ENCODE assay signal across 8 cellular contexts in the genomic region with DNA sequence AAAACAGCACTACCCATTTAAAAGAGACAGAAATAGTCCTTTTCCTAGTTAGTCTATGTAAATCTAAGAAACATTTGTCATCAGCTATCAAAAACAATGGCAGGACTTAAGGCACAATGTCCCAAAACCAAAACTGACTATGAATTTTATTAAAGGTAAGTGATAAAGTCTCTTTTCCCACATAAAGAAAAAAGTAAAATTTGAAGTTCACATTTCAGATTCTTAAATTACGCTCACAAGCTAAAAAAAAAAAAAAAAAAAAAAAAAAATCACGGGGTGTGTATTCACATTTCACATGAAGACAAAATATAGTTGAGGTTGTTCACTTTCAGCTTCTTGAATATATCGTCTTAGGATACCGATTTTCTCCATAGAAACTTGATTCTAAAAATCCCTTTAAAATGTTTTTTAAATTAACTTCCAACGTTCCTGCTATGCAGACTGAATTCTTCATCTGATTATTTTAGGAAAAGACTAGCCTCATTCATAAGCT. TPM values are rescaled to one million over a fixed set of nuclear protein-coding genes. Genes with fewer than 3 reads are reported as not detected.
DNase-seq lines count a peak whose midpoint lies in the region; ATAC-seq, FAIRE-seq and TF ChIP-seq lines count a peak whose summit lies in the region.

No MANE protein-coding gene starts in this region.

- TF ChIP-seq CTCF in Caco-2 (IDR thresholded peaks at IDR 0.05; ENCODE audit: insufficient read depth in 1 of 2, low read depth in 1 of 2, low read length in 1 of 2, severe bottlenecking in 1 of 2, unreplicated experiment in 1 of 2) (no peak), Panc1 (IDR thresholded peaks at IDR 0.05) (no peak), pancreas (IDR thresholded peaks at IDR 0.05) (no peak)

- no peaks in the 10 kb centered on the region for H3K9me3 ChIP-seq in Caco-2
- no peaks in the 10 kb centered on the region for H3K9me3 ChIP-seq in Panc1 (ENCODE audit: control insufficient read depth, insufficient read depth, low read depth, low read length)
- H3K9me3 ChIP-seq in pancreas, result no peaks in the 10 kb centered on the region

- H3K4me1 ChIP-seq in Caco-2 (peaks cover 16% of the 10 kb centered on the region; the same call in 1 of the 2 replicates), Panc1 (ENCODE audit: control insufficient read depth, insufficient read depth, low read length) (peaks cover 14% of the 10 kb centered on the region), pancreas (peaks cover 0 to 22% (median 8%) of the 10 kb centered on the region in 3 donors)

- no peaks in the 10 kb centered on the region for H3K27me3 ChIP-seq in Caco-2 (replicated peaks; ENCODE audit: control insufficient read depth, insufficient read depth, low read length)
- no peaks in the 10 kb centered on the region for H3K27me3 ChIP-seq in Panc1 (ENCODE audit: control insufficient read depth, insufficient read depth, low read length)
- no peaks in the 10 kb centered on the region for H3K27me3 ChIP-seq in pancreas

- peaks cover 14% of the 10 kb centered on the region for H3K4me1 Mint-ChIP-seq in Caco-2 (ENCODE audit: low read depth, unreplicated experiment)

- POLR2A ChIA-PET in Caco-2 (lab: Charles Lee) (interaction anchor here (0.6 to 0.7 kb wide), 7 partner anchors 16 to 740 kb away, joined by 3 to 8 read pairs (median 6); no protein-coding TSS in a partner anchor), Panc1 (lab: Charles Lee) (interaction anchor here (0.5 to 2.9 kb wide), 9 partner anchors 12 to 726 kb away, joined by 3 to 16 read pairs (median 9); a partner anchor contains a TSS)

- peaks cover 29% of the 10 kb centered on the region for H3K36me3 Mint-ChIP-seq in Caco-2 (ENCODE audit: insufficient read depth, unreplicated experiment)

- CTCF ChIA-PET in Caco-2 (lab: Charles Lee) (interaction anchor here (0.5 to 2.7 kb wide), 5 partner anchors 8 to 432 kb away, joined by 3 to 22 read pairs (median 5); a partner anchor contains a TSS), Panc1 (lab: Charles Lee) (interaction anchor here (0.6 to 1.2 kb wide), 2 partner anchors 17 to 185 kb away, joined by 3 to 15 read pairs; no protein-coding TSS in a partner anchor)

- H3K4me3 ChIP-seq in Caco-2 (ENCODE audit: low read depth, low read length) (peak overlapping the region; percentile 70), Panc1 (ENCODE audit: low read depth in 2 of 2, low read length in 2 of 2) (peak overlapping the region; percentile 64 to 87), pancreas (peak overlapping the region; percentile 42 to 80 (median 68))

- 5 to 6% methylated on average over 5 of the region's 5 CpGs for WGBS in pancreas, 2 donors

- intact Hi-C loops in Caco-2 (cut with micrococcal nuclease; ENCODE audit: unreplicated experiment), result no loop called here
- intact Hi-C loops in Panc1 (cut with micrococcal nuclease; ENCODE audit: unreplicated experiment), result no loop called here
- intact Hi-C loops in pancreas (cut with DNase I), result no loop called here

- FAIRE-seq in pancreas (lab: Jason Lieb, UNC), result no peak

- H3K36me3 ChIP-seq in Caco-2 (ENCODE audit: control insufficient read depth, insufficient read depth, low read length), result no peaks in the 10 kb centered on the region
- peaks cover 6% of the 10 kb centered on the region; the same call in 1 of the 2 replicates for H3K36me3 ChIP-seq in Panc1 (ENCODE audit: control insufficient read depth, insufficient read depth, low read length)
- H3K36me3 ChIP-seq in pancreas, result no peaks in the 10 kb centered on the region

- in situ Hi-C loops in Panc1 (cut with HindIII; ENCODE audit: low pct_unique_long_range_greater_than_20kb, low sequenced_read_pairs), result no loop called here

- H3K4me3 Mint-ChIP-seq in Caco-2 (ENCODE audit: unreplicated experiment), result peak overlapping the region; percentile 98

- DNase-seq in Caco-2, result no peak
- no peak for DNase-seq in Panc1 (ENCODE audit: low read depth, low spot score)
- no peak for DNase-seq in epithelial cell of prostate (ENCODE audit: low read depth, low spot score)
- DNase-seq in pancreas, result no peak
- DNase-seq in DMS53 treated with DMSO at 0.1 percent for 48 hours (lab: John Stamatoyannopoulos, UW; ENCODE audit: unreplicated experiment), result no peak
- no peak for DNase-seq in NK-92 treated with Interleukin-12 subunit alpha and Interleukin-12 subunit beta, amount 100 ng/mL, for 24 hours (lab: John Stamatoyannopoulos, UW)

- peak overlapping the region; percentile 86 for H3K27ac ChIP-seq in Panc1 (ENCODE audit: low read length)
- peak overlapping the region; percentile 70 for H3K27ac ChIP-seq in epithelial cell of prostate
- H3K27ac ChIP-seq in pancreas, result peak overlapping the region in 2 of 4 donors; percentile 95 to 99

- ATAC-seq in Panc1, result no peak
- ATAC-seq in pancreas, result no peak
- no peak for ATAC-seq in GM21447 (IDR thresholded peaks at IDR 0.05; ENCODE audit: unreplicated experiment)
- no peak for ATAC-seq in HG02981 (IDR thresholded peaks at IDR 0.05; ENCODE audit: unreplicated experiment)

- no peaks in the 10 kb centered on the region for H3K9me3 Mint-ChIP-seq in Caco-2 (ENCODE audit: unreplicated experiment)

- peak overlapping the region; percentile 96 for H3K27ac Mint-ChIP-seq in Caco-2 (ENCODE audit: unreplicated experiment)

- no peaks in the 10 kb centered on the region for H3K27me3 Mint-ChIP-seq in Caco-2 (ENCODE audit: insufficient read depth, unreplicated experiment)

- BruUV-seq in Caco-2 (replicated peaks; lab: Mats Ljungman, UMichigan) (no TSS peak), Panc1 (replicated peaks; lab: Mats Ljungman, UMichigan) (no TSS peak)

RNA-seq across cellular contexts. Expression of a gene that starts 1.6 kb away (rescaled TPM):
- total RNA-seq in Caco-2 (2022) (44.3 and 46.5 TPM in 2 replicates), Panc1 (2021; ENCODE audit: unreplicated experiment) (58.5 TPM), pancreas (10 to 100 TPM in 3 of 6 donors, 1 to 10 TPM in 3; 8.6 to 26.1 (median 11.8) TPM)
- 41.0 TPM for polyA plus RNA-seq in Panc1 (2012; ENCODE audit: insufficient read length)
- polyA plus RNA-seq in pancreas, result 1 to 10 TPM; 3.8 to 7.0 TPM

RNA-seq across cellular contexts. Expression of a gene that starts 15.2 kb away (rescaled TPM):
- total RNA-seq in Caco-2 (2022) (6.5 and 7.1 TPM in 2 replicates), Panc1 (2021; ENCODE audit: unreplicated experiment) (6.1 TPM), pancreas (1 to 10 TPM in 5 of 6 donors, under 1 TPM in 1; 0.95 to 1.8 (median 1.2) TPM)
- 3.2 TPM for polyA plus RNA-seq in Panc1 (2012; ENCODE audit: insufficient read length)
- polyA plus RNA-seq in pancreas, result 1 to 10 TPM; 1.8 to 2.4 TPM
